In the genomic region with DNA sequence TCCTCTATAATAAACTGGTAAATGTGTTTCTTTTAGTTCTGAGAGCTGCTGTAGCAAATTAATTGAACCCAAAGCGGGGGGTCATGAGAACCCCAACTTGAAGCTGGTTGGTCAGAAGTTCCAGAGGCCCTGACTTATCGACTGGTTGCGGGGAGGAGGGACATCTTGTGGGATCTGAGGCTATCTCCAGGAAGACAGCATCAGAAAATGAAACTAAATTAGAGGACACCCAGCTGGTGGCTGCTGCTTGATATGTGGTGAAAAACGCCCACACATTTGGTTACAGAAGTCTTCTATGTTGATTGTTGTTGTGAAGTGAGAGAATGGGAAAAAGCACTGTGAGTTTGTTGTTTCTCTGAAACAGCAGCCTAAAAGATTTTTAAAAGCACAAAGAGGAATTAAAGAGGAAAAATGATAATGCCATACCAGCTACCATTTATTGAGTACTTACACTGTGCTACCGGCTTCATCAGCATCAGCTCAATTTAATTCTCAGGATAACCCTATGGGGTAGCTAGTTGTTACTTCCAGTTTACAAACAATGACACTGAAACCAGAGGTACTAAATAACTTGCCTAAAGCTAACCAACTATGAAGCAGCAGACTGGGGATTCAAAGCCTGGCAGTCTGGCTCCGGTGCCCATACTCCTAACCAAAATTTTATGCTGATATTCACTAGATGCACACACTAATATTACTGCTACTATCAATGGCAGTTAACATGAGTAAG, we compare ENCODE assay signal across 9 cellular contexts. TPM values are rescaled to one million over a fixed set of nuclear protein-coding genes. Genes with fewer than 3 reads are reported as not detected.
DNase-seq lines count a peak whose midpoint lies in the region; ATAC-seq and TF ChIP-seq lines count a peak whose summit lies in the region.
"Had no signal": no experiment of that assay in that cellular context is flagged by ENCODE, and none has a peak within 500 bp of the region (broad histone marks: within the 10 kb centered on the region; RNA-seq: fewer than 3 reads in every experiment).

No MANE protein-coding gene starts in this region.

- H3K27me3 ChIP-seq in BLaER1 treated with 17β-estradiol and CSF1 and Interleukin-3, amounts not matched to agents 10 nM and 100 nM: no peaks in the 10 kb centered on the region
- H3K27me3 ChIP-seq in esophagus squamous epithelium: no peaks in the 10 kb centered on the region

- H3K27ac Mint-ChIP-seq in activated naive CD8-positive, alpha-beta T cell treated with anti-CD3 and anti-CD28 coated beads, Interleukin-2, amount 10 ng/mL, durations not matched to agents 7 days and 5 days: peak overlapping the region; percentile 67

- TF ChIP-seq CTCF in esophagus squamous epithelium (IDR thresholded peaks at IDR 0.05): no peak

- peak overlapping the region; percentile 30 to 76 (median 62) for H3K4me2 ChIP-seq in BLaER1 treated with 17β-estradiol and CSF1 and Interleukin-3, amounts not matched to agents 10 nM and 100 nM

- DNase-seq in GM19240 (ENCODE audit: insufficient read length, low spot score) (peak; percentile 33), NCI-H226 (no peak), esophagus squamous epithelium (lab: John Stamatoyannopoulos, UW) (no peak), Right ventricle myocardium superior (no peak), NCI-H1092 treated with DMSO at 0.1 percent for 48 hours (lab: John Stamatoyannopoulos, UW) (no peak)
- DNase-seq in activated naive CD8-positive, alpha-beta T cell treated with anti-CD3 and anti-CD28 coated beads, Interleukin-2, amount 10 ng/mL, durations not matched to agents 7 days and 5 days: no peak

- 78 to 85% methylated on average over 6 of the region's 6 CpGs for WGBS in esophagus squamous epithelium, 2 donors

- H3K4me3 ChIP-seq in BLaER1 treated with 17β-estradiol and CSF1 and Interleukin-3, amounts not matched to agents 10 nM and 100 nM: no peak overlapping the region
- H3K4me3 ChIP-seq in esophagus squamous epithelium: no peak overlapping the region

- H3K4me1 ChIP-seq in BLaER1 treated with 17β-estradiol and CSF1 and Interleukin-3, amounts not matched to agents 10 nM and 100 nM: peaks cover 23 to 51% (median 35%) of the 10 kb centered on the region in 10 experiments
- H3K4me1 ChIP-seq in esophagus squamous epithelium: peaks cover 0 to 9% (median 0%) of the 10 kb centered on the region in 3 donors

- H3K36me3 ChIP-seq in BLaER1 treated with 17β-estradiol and CSF1 and Interleukin-3, amounts not matched to agents 10 nM and 100 nM: peaks cover 95 to 100% (median 98%) of the 10 kb centered on the region in 11 experiments
- peaks cover 24 to 100% (median 45%) of the 10 kb centered on the region in 3 donors for H3K36me3 ChIP-seq in esophagus squamous epithelium

- no peaks in the 10 kb centered on the region for H3K27me3 Mint-ChIP-seq in activated naive CD8-positive, alpha-beta T cell treated with anti-CD3 and anti-CD28 coated beads, Interleukin-2, amount 10 ng/mL, durations not matched to agents 7 days and 5 days

- peak overlapping the region; percentile 51 for H3K4me3 Mint-ChIP-seq in activated naive CD8-positive, alpha-beta T cell treated with anti-CD3 and anti-CD28 coated beads, Interleukin-2, amount 10 ng/mL, durations not matched to agents 7 days and 5 days

- H3K4me1 Mint-ChIP-seq in activated naive CD8-positive, alpha-beta T cell treated with anti-CD3 and anti-CD28 coated beads, Interleukin-2, amount 10 ng/mL, durations not matched to agents 7 days and 5 days: peaks cover 55% of the 10 kb centered on the region

- no peaks in the 10 kb centered on the region for H3K9me3 ChIP-seq in BLaER1 treated with 17β-estradiol and CSF1 and Interleukin-3, amounts not matched to agents 10 nM and 100 nM (replicated peaks in 1 of 11)
- no peaks in the 10 kb centered on the region for H3K9me3 ChIP-seq in esophagus squamous epithelium

- H3K9ac ChIP-seq in BLaER1 treated with 17β-estradiol and CSF1 and Interleukin-3, amounts not matched to agents 10 nM and 100 nM: peak overlapping the region in 9 of 11 experiments; percentile 7 to 45 (median 24); a peak in 11 of 22 replicates

- TF ChIP-seq POLR2A in esophagus squamous epithelium (IDR thresholded peaks at IDR 0.05): no peak

- ATAC-seq in HG03095 (IDR thresholded peaks at IDR 0.05; ENCODE audit: unreplicated experiment) (peak; percentile 82), Right ventricle myocardium superior (ENCODE audit: poor library complexity) (no peak)
- peak; percentile 78 for ATAC-seq in activated naive CD8-positive, alpha-beta T cell treated with anti-CD3 and anti-CD28 coated beads, Interleukin-2, amount 10 ng/mL, durations not matched to agents 7 days and 5 days (ENCODE audit: low read depth)

- peaks cover 61 to 96% (median 80%) of the 10 kb centered on the region in 11 experiments; a peak in 21 of 22 replicates for H4K20me1 ChIP-seq in BLaER1 treated with 17β-estradiol and CSF1 and Interleukin-3, amounts not matched to agents 10 nM and 100 nM

- H3K27ac ChIP-seq in BLaER1 treated with 17β-estradiol and CSF1 and Interleukin-3, amounts not matched to agents 10 nM and 100 nM: peak overlapping the region in 10 of 11 experiments; percentile 11 to 67 (median 50); a peak in 17 of 22 replicates
- H3K27ac ChIP-seq in esophagus squamous epithelium: no peak overlapping the region

- intact Hi-C loops in esophagus squamous epithelium (cut with DNase I) (no loop called here), Right ventricle myocardium superior (cut with DNase I) (no loop called here)

- peaks cover 61% of the 10 kb centered on the region for H3K36me3 Mint-ChIP-seq in activated naive CD8-positive, alpha-beta T cell treated with anti-CD3 and anti-CD28 coated beads, Interleukin-2, amount 10 ng/mL, durations not matched to agents 7 days and 5 days

- POLR2A ChIA-PET in activated naive CD8-positive, alpha-beta T cell treated with anti-CD3 and anti-CD28 coated beads, Interleukin-2, amount 10 ng/mL, durations not matched to agents 7 days and 5 days (lab: Charles Lee): interaction anchor here (1.8 to 3.8 kb wide), 3 partner anchors 10 to 117 kb away, joined by 3 to 26 read pairs (median 6); partner anchors contain the start of genes DDX24 and IFI27L1

- H3K9me3 Mint-ChIP-seq in activated naive CD8-positive, alpha-beta T cell treated with anti-CD3 and anti-CD28 coated beads, Interleukin-2, amount 10 ng/mL, durations not matched to agents 7 days and 5 days: no peaks in the 10 kb centered on the region

RNA-seq across cellular contexts. Expression of gene DDX24, which starts 24.3 kb away (rescaled TPM):
- 100 to 1,000 TPM; 232 to 237 TPM for total RNA-seq in activated naive CD8-positive, alpha-beta T cell treated with anti-CD3 and anti-CD28 coated beads, Interleukin-2, amount 10 ng/mL, durations not matched to agents 7 days and 5 days
- total RNA-seq in esophagus squamous epithelium (100 to 1,000 TPM in 1 of 4 donors, 10 to 100 TPM in 3; 63.9 to 114 (median 71.9) TPM), Right ventricle myocardium superior (181 TPM)

RNA-seq across cellular contexts. Expression of gene IFI27L1, which starts 24.4 kb away (rescaled TPM):
- 10 to 100 TPM; 36.1 to 39.8 TPM for total RNA-seq in activated naive CD8-positive, alpha-beta T cell treated with anti-CD3 and anti-CD28 coated beads, Interleukin-2, amount 10 ng/mL, durations not matched to agents 7 days and 5 days
- 10 to 100 TPM in 1 of 4 donors, 1 to 10 TPM in 3; 1.9 to 12.5 (median 8.6) TPM for total RNA-seq in esophagus squamous epithelium
- total RNA-seq in Right ventricle myocardium superior: 11.6 TPM

RNA-seq across cellular contexts. Expression of gene OTUB2, which starts 30.6 kb away (rescaled TPM):
- total RNA-seq in activated naive CD8-positive, alpha-beta T cell treated with anti-CD3 and anti-CD28 coated beads, Interleukin-2, amount 10 ng/mL, durations not matched to agents 7 days and 5 days: under 1 TPM; 0.47 to 0.60 TPM
- total RNA-seq in esophagus squamous epithelium (10 to 100 TPM in 1 of 4 donors, 1 to 10 TPM in 3; 2.1 to 10.3 (median 7.4) TPM), Right ventricle myocardium superior (0.56 TPM)

RNA-seq across cellular contexts. Expression of gene IFI27, which starts 53.8 kb away (rescaled TPM):
- 100 to 1,000 TPM; 237 to 274 TPM for total RNA-seq in activated naive CD8-positive, alpha-beta T cell treated with anti-CD3 and anti-CD28 coated beads, Interleukin-2, amount 10 ng/mL, durations not matched to agents 7 days and 5 days
- total RNA-seq in esophagus squamous epithelium (100 to 1,000 TPM in 3 of 4 donors, 10 to 100 TPM in 1; 39.5 to 958 (median 291) TPM), Right ventricle myocardium superior (132 TPM)

RNA-seq across cellular contexts. Expression of gene CCDC197, which starts 59.6 kb away (rescaled TPM):
- total RNA-seq in activated naive CD8-positive, alpha-beta T cell treated with anti-CD3 and anti-CD28 coated beads, Interleukin-2, amount 10 ng/mL, durations not matched to agents 7 days and 5 days: under 1 TPM in 1 of 2 experiments, not detected in 1; 0.25 TPM
- total RNA-seq in esophagus squamous epithelium: not detected
- total RNA-seq in Right ventricle myocardium superior: 1.3 TPM
- total RNA-seq: HT1080 had no signal

Comparison
In these comparisons a context has a peak if more than half of its experiments do, and no peak if none do; other contexts are left out.
1. H3K27ac ChIP-seq: peak in BLaER1 treated with 17β-estradiol and CSF1 and Interleukin-3, amounts not matched to agents 10 nM and 100 nM (10 of 11); none in esophagus squamous epithelium (0 of 4).